11 cellular contexts compared by ENCODE assay signal in genomic region chr12:14892726-14893442, GRCh38. TPM values are rescaled to one million over a fixed set of nuclear protein-coding genes. Genes with fewer than 3 reads are reported as not detected.
A peak's percentile ranks its signal among the peaks of the same experiment; 100 is the strongest.
DNase-seq lines count a peak whose midpoint lies in the region; ATAC-seq and TF ChIP-seq lines count a peak whose summit lies in the region.
"Had no signal": no experiment of that assay in that cellular context is flagged by ENCODE, and none has a peak within 500 bp of the region (broad histone marks: within the 10 kb centered on the region; RNA-seq: fewer than 3 reads in every experiment).

No MANE protein-coding gene starts in this region.

- H3K9me3 ChIP-seq in WERI-Rb-1 (ENCODE audit: severe bottlenecking) (no peaks in the 10 kb centered on the region), right atrium auricular region (no peaks in the 10 kb centered on the region), skeletal muscle tissue (ENCODE audit: control insufficient read depth in 3 of 3, low read length in 3 of 3) (no peaks in the 10 kb centered on the region)

- H3K4me2 ChIP-seq in GM23338 = no peak overlapping the region

- no peaks in the 10 kb centered on the region for H4K20me1 ChIP-seq in GM23338 (replicated peaks; ENCODE audit: insufficient read depth)

- DNase-seq in GM23338 (ENCODE audit: low spot score) (no peak), WERI-Rb-1 (peak; percentile 49), right atrium auricular region (ENCODE audit: low spot score) (peak; percentile 80), NCI-H2171 treated with DMSO at 0.1 percent for 48 hours (lab: John Stamatoyannopoulos, UW) (no peak), NOMO-1 treated with DMSO at 0.1 percent for 48 hours (lab: John Stamatoyannopoulos, UW; ENCODE audit: unreplicated experiment) (no peak)
- DNase-seq in activated naive CD4-positive, alpha-beta T cell treated with Interleukin-2 at 50 U/mL for 16 hours = no peak
- DNase-seq: activated CD4-positive, alpha-beta T cell treated with anti-CD3 and anti-CD28 coated beads, Interleukin-2, amount 10 ng/mL, durations not matched to agents 24 days and 14 days; NCI-H345; stimulated activated naive B cell treated with anti-CD40 and anti-IgM and Interleukin-4, amounts not matched to agents 10 μg/mL and 1 μg/mL and 100 μg/mL, for 72 hours had no signal

- no peaks in the 10 kb centered on the region for H3F3A ChIP-seq in GM23338 (replicated peaks; ENCODE audit: low read depth)

- H3K27me3 ChIP-seq in GM23338 (ENCODE audit: insufficient read depth) = no peaks in the 10 kb centered on the region
- H3K27me3 ChIP-seq in WERI-Rb-1 (ENCODE audit: insufficient read depth, low read depth, severe bottlenecking) = no peaks in the 10 kb centered on the region
- no peaks in the 10 kb centered on the region for H3K27me3 ChIP-seq in right atrium auricular region
- no peaks in the 10 kb centered on the region for H3K27me3 ChIP-seq in skeletal muscle tissue (ENCODE audit: control insufficient read depth in 3 of 3, insufficient read depth in 3 of 3, low read length in 3 of 3)

- H3K4me1 Mint-ChIP-seq in GM23338 = peaks cover 20% of the 10 kb centered on the region
- H3K4me1 Mint-ChIP-seq: activated CD4-positive, alpha-beta T cell treated with anti-CD3 and anti-CD28 coated beads, Interleukin-2, amount 10 ng/mL, durations not matched to agents 24 days and 14 days; stimulated activated naive B cell treated with anti-CD40 and anti-IgM and Interleukin-4, amounts not matched to agents 10 μg/mL and 1 μg/mL and 100 μg/mL, for 72 hours had no signal

- H3K9me2 ChIP-seq in GM23338 (ENCODE audit: insufficient read depth) = no peaks in the 10 kb centered on the region; the same call in 1 of the 2 replicates

- ATAC-seq in GM23338 (no peak), GM18858 (IDR thresholded peaks at IDR 0.05; ENCODE audit: unreplicated experiment) (no peak)
- ATAC-seq: stimulated activated naive B cell treated with anti-CD40 and anti-IgM and Interleukin-4, amounts not matched to agents 10 μg/mL and 1 μg/mL and 100 μg/mL, for 72 hours had no signal

- no peak overlapping the region for H3K4me3 ChIP-seq in GM23338
- H3K4me3 ChIP-seq in WERI-Rb-1 (ENCODE audit: low read depth, low read length) = no peak overlapping the region
- no peak overlapping the region for H3K4me3 ChIP-seq in right atrium auricular region
- peak overlapping the region in 1 of 3 donors; percentile 33 for H3K4me3 ChIP-seq in skeletal muscle tissue (ENCODE audit: low read length in 3 of 3)

- H3K9ac ChIP-seq in skeletal muscle tissue (ENCODE audit: low read depth in 1 of 3, low read length in 3 of 3) = no peak overlapping the region

- H3K27me3 Mint-ChIP-seq in GM23338 (ENCODE audit: insufficient read depth, low read depth, poor library complexity) = no peaks in the 10 kb centered on the region

- H3K4me1 ChIP-seq in GM23338 (ENCODE audit: insufficient read depth) (peaks cover 11% of the 10 kb centered on the region; the same call in 1 of the 2 replicates), right atrium auricular region (peaks cover 0 to 31% of the 10 kb centered on the region in 2 donors), skeletal muscle tissue (ENCODE audit: control insufficient read depth in 3 of 3, insufficient read depth in 3 of 3, low read length in 3 of 3) (peaks cover 4 to 13% (median 8%) of the 10 kb centered on the region in 3 donors)

- H3K36me3 Mint-ChIP-seq in GM23338 (ENCODE audit: low read depth) = no peaks in the 10 kb centered on the region
- H3K36me3 Mint-ChIP-seq: stimulated activated naive B cell treated with anti-CD40 and anti-IgM and Interleukin-4, amounts not matched to agents 10 μg/mL and 1 μg/mL and 100 μg/mL, for 72 hours had no signal

- peak in 1 of 2 experiments; percentile 45; a peak in 2 of 4 replicates for TF ChIP-seq CTCF in GM23338 (conservative IDR thresholded peaks at IDR 0.05; ENCODE audit: low read depth in 2 of 2)
- peak; percentile 54 for TF ChIP-seq CTCF in WERI-Rb-1 (IDR thresholded peaks at IDR 0.05; ENCODE audit: low read depth, low read length)
- TF ChIP-seq CTCF in right atrium auricular region (IDR thresholded peaks at IDR 0.05) = peak in 1 of 2 donors; percentile 42

- no peaks in the 10 kb centered on the region for H3K79me2 ChIP-seq in GM23338 (replicated peaks; ENCODE audit: insufficient read depth)

- no peak overlapping the region for H3K27ac Mint-ChIP-seq in GM23338
- H3K27ac Mint-ChIP-seq: activated CD4-positive, alpha-beta T cell treated with anti-CD3 and anti-CD28 coated beads, Interleukin-2, amount 10 ng/mL, durations not matched to agents 24 days and 14 days; stimulated activated naive B cell treated with anti-CD40 and anti-IgM and Interleukin-4, amounts not matched to agents 10 μg/mL and 1 μg/mL and 100 μg/mL, for 72 hours had no signal

- H3K36me3 ChIP-seq in GM23338 (ENCODE audit: insufficient read depth) (no peaks in the 10 kb centered on the region), WERI-Rb-1 (no peaks in the 10 kb centered on the region), right atrium auricular region (no peaks in the 10 kb centered on the region), skeletal muscle tissue (ENCODE audit: control insufficient read depth in 3 of 3, insufficient read depth in 3 of 3, low read length in 3 of 3) (no peaks in the 10 kb centered on the region)

- H3K9me3 Mint-ChIP-seq in GM23338 = no peaks in the 10 kb centered on the region
- H3K9me3 Mint-ChIP-seq: activated CD4-positive, alpha-beta T cell treated with anti-CD3 and anti-CD28 coated beads, Interleukin-2, amount 10 ng/mL, durations not matched to agents 24 days and 14 days; stimulated activated naive B cell treated with anti-CD40 and anti-IgM and Interleukin-4, amounts not matched to agents 10 μg/mL and 1 μg/mL and 100 μg/mL, for 72 hours had no signal

- H3K27ac ChIP-seq in GM23338 (ENCODE audit: low read depth) (no peak overlapping the region), WERI-Rb-1 (no peak overlapping the region), right atrium auricular region (peak overlapping the region; percentile 54 to 82), skeletal muscle tissue (ENCODE audit: low read depth, low read length) (peak overlapping the region; percentile 82)

- peak overlapping the region; percentile 79; the same call in 1 of the 2 replicates for H2AFZ ChIP-seq in GM23338

- H3K4me3 Mint-ChIP-seq in GM23338 = no peak overlapping the region
- H3K4me3 Mint-ChIP-seq: activated CD4-positive, alpha-beta T cell treated with anti-CD3 and anti-CD28 coated beads, Interleukin-2, amount 10 ng/mL, durations not matched to agents 24 days and 14 days; stimulated activated naive B cell treated with anti-CD40 and anti-IgM and Interleukin-4, amounts not matched to agents 10 μg/mL and 1 μg/mL and 100 μg/mL, for 72 hours had no signal

TF ChIP-seq in GM23338, 12 proteins besides CTCF, POLR2A, EP300 and RAD21 (continues in another document):
- no peak for TF ChIP-seq ZNF114 (CRISPR knock-in tag; IDR thresholded peaks at IDR 0.05)
- TF ChIP-seq CREB1 (CRISPR knock-in tag; IDR thresholded peaks at IDR 0.05; ENCODE audit: low read depth) = no peak
- no peak for TF ChIP-seq EZH2 (IDR thresholded peaks at IDR 0.05; ENCODE audit: low read depth, unreplicated experiment)
- no peak for TF ChIP-seq REST (IDR thresholded peaks at IDR 0.05; ENCODE audit: unreplicated experiment)
- no peak for TF ChIP-seq EZH2phosphoT487 (IDR thresholded peaks at IDR 0.05; ENCODE audit: unreplicated experiment)
- no peak for TF ChIP-seq POLR2AphosphoS5 (IDR thresholded peaks at IDR 0.05; ENCODE audit: low read depth)
- no peak for TF ChIP-seq ETS1 (IDR thresholded peaks at IDR 0.05)

RNA-seq across cellular contexts. Expression of gene MGP, which starts 7.2 kb away (rescaled TPM):
- not detected in 2 replicates for total RNA-seq in GM23338 (2014; rRNA removed; shearing (Covaris generic))
- 0.60 TPM in 1 of 2 replicates, not detected in the other for polyA plus RNA-seq in GM23338 (2016; fragmentation: Nextera tagmentation; extraction: Ambion mirVana)
- total RNA-seq in right atrium auricular region (100 to 1,000 TPM; 287 to 454 TPM), skeletal muscle tissue (292 TPM)
- total RNA-seq: activated CD4-positive, alpha-beta T cell treated with anti-CD3 and anti-CD28 coated beads, Interleukin-2, amount 10 ng/mL, durations not matched to agents 24 days and 14 days had no signal

RNA-seq across cellular contexts. Expression of gene ERP27, which starts 45.5 kb away (rescaled TPM):
- not detected in 2 replicates for total RNA-seq in GM23338 (2014; rRNA removed; shearing (Covaris generic))
- polyA plus RNA-seq in GM23338 (2016; fragmentation: Nextera tagmentation; extraction: Ambion mirVana) = not detected in 2 replicates
- total RNA-seq in right atrium auricular region (under 1 TPM; 0.31 to 0.70 TPM), skeletal muscle tissue (not detected)

RNA-seq across cellular contexts. Expression of gene ART4, which starts 49.6 kb away (rescaled TPM):
- not detected in 2 replicates for total RNA-seq in GM23338 (2014; rRNA removed; shearing (Covaris generic))
- polyA plus RNA-seq in GM23338 (2016; fragmentation: Nextera tagmentation; extraction: Ambion mirVana) = 0.07 and 0.08 TPM in 2 replicates
- 10 to 100 TPM; 12.1 to 25.9 TPM for total RNA-seq in right atrium auricular region
- total RNA-seq in skeletal muscle tissue = not detected
- total RNA-seq: activated CD4-positive, alpha-beta T cell treated with anti-CD3 and anti-CD28 coated beads, Interleukin-2, amount 10 ng/mL, durations not matched to agents 24 days and 14 days had no signal

Comparison
In these comparisons a context has a peak if more than half of its experiments do, and no peak if none do; other contexts are left out.
1. DNase-seq: peak in WERI-Rb-1 (single experiment) and right atrium auricular region (single experiment); none in GM23338 (single experiment), NCI-H2171 treated with DMSO at 0.1 percent for 48 hours (single experiment), activated naive CD4-positive, alpha-beta T cell treated with Interleukin-2 at 50 U/mL for 16 hours (single experiment) and NOMO-1 treated with DMSO at 0.1 percent for 48 hours (single experiment).
2. H3K27ac ChIP-seq: peak in right atrium auricular region (2 of 2) and skeletal muscle tissue (single experiment); none in GM23338 (single experiment) and WERI-Rb-1 (single experiment).
3. RNA of gene MGP, which starts 7.2 kb away (total RNA-seq): 287 to 454 TPM in right atrium auricular region and 292 TPM in skeletal muscle tissue (single experiment); not detected in GM23338; every median in the first group is over 100 times any median in the second.
4. RNA of gene ART4, which starts 49.6 kb away (total RNA-seq): 12.1 to 25.9 TPM in right atrium auricular region; not detected in GM23338 and not detected in skeletal muscle tissue (single experiment); every median in the first group is over 10 times any median in the second.